31 cellular contexts compared by ENCODE assay signal in genomic region chr9:91724609-91725505, GRCh38.
"Had no signal": no experiment of that assay in that cellular context is flagged by ENCODE, and none has a peak within 500 bp of the region (broad histone marks: within the 10 kb centered on the region; RNA-seq: fewer than 3 reads in every experiment).

No MANE protein-coding gene starts in this region.

- H3K4me1 ChIP-seq: ascending aorta, breast epithelium, colonic mucosa, gastrocnemius medialis had no signal

- DNase-seq: activated CD4-positive, alpha-beta memory T cell treated with anti-CD3 and anti-CD28 coated beads, Interleukin-2, amount 10 ng/mL, durations not matched to agents 7 days and 5 days; activated CD4-positive, alpha-beta T cell treated with anti-CD3 and anti-CD28 coated beads for 1 hour; activated CD4-positive, alpha-beta T cell treated with anti-CD3 and anti-CD28 coated beads for 4 hours; activated CD4-positive, alpha-beta T cell treated with anti-CD3 and anti-CD28 coated beads, Interleukin-2, amount 10 ng/mL, durations not matched to agents 7 days and 5 days; activated CD4-positive, alpha-beta T cell treated with anti-CD3 and anti-CD28 coated beads, Interleukin-2, amount 50 U/mL, for 4 hours; activated CD8-positive, alpha-beta memory T cell treated with anti-CD3 and anti-CD28 coated beads, Interleukin-2, amount 50 U/mL, for 48 hours; activated gamma-delta T cell; activated naive CD4-positive, alpha-beta T cell; activated naive CD4-positive, alpha-beta T cell treated with anti-CD3 and anti-CD28 coated beads, Interleukin-2, amount 10 ng/mL, durations not matched to agents 7 days and 5 days; activated naive CD8-positive, alpha-beta T cell treated with anti-CD3 and anti-CD28 coated beads, Interleukin-2, amount 10 ng/mL, durations not matched to agents 7 days and 5 days; activated T-cell treated with anti-CD3 and anti-CD28 coated beads for 4 hours; activated T-cell treated with anti-CD3 and anti-CD28 coated beads, Interleukin-2, amount 50 U/mL, for 24 hours; activated T-cell treated with anti-CD3 and anti-CD28 coated beads, Interleukin-2, amount 50 U/mL, for 72 hours; central memory CD4-positive, alpha-beta T cell; cerebellar nuclear complex; colonic mucosa; dorsolateral prefrontal cortex; effector memory CD4-positive, alpha-beta T cell; endodermal cell; foreskin keratinocyte; gastrocnemius medialis; glutamatergic neuron; T-helper 2 cell had no signal

- H3K9me3 Mint-ChIP-seq: activated CD4-positive, alpha-beta memory T cell treated with anti-CD3 and anti-CD28 coated beads, Interleukin-2, amount 10 ng/mL, durations not matched to agents 7 days and 5 days; activated CD4-positive, alpha-beta T cell treated with anti-CD3 and anti-CD28 coated beads, Interleukin-2, amount 10 ng/mL, durations not matched to agents 7 days and 5 days; activated naive CD4-positive, alpha-beta T cell treated with anti-CD3 and anti-CD28 coated beads, Interleukin-2, amount 10 ng/mL, durations not matched to agents 7 days and 5 days; activated naive CD4-positive, alpha-beta T cell treated with anti-CD3 and anti-CD28 coated beads, Interleukin-2, amount 50 U/mL, for 72 hours; activated naive CD8-positive, alpha-beta T cell treated with anti-CD3 and anti-CD28 coated beads, Interleukin-2, amount 10 ng/mL, durations not matched to agents 7 days and 5 days; activated T-cell treated with anti-CD3 and anti-CD28 coated beads, Interleukin-2, amount 50 U/mL, for 24 hours; activated T-cell treated with anti-CD3 and anti-CD28 coated beads, Interleukin-2, amount 50 U/mL, for 72 hours; brain; endodermal cell; WTC11 had no signal

- H3K36me3 Mint-ChIP-seq: activated naive CD4-positive, alpha-beta T cell treated with anti-CD3 and anti-CD28 coated beads, Interleukin-2, amount 10 ng/mL, durations not matched to agents 7 days and 5 days; activated naive CD4-positive, alpha-beta T cell treated with anti-CD3 and anti-CD28 coated beads, Interleukin-2, amount 50 U/mL, for 72 hours; activated naive CD8-positive, alpha-beta T cell treated with anti-CD3 and anti-CD28 coated beads, Interleukin-2, amount 10 ng/mL, durations not matched to agents 7 days and 5 days; brain had no signal

- H3K4me3 Mint-ChIP-seq: activated CD4-positive, alpha-beta memory T cell treated with anti-CD3 and anti-CD28 coated beads, Interleukin-2, amount 10 ng/mL, durations not matched to agents 7 days and 5 days; activated CD4-positive, alpha-beta T cell treated with anti-CD3 and anti-CD28 coated beads, Interleukin-2, amount 10 ng/mL, durations not matched to agents 7 days and 5 days; activated naive CD4-positive, alpha-beta T cell treated with anti-CD3 and anti-CD28 coated beads, Interleukin-2, amount 10 ng/mL, durations not matched to agents 7 days and 5 days; activated naive CD8-positive, alpha-beta T cell treated with anti-CD3 and anti-CD28 coated beads, Interleukin-2, amount 10 ng/mL, durations not matched to agents 7 days and 5 days; activated T-cell treated with anti-CD3 and anti-CD28 coated beads, Interleukin-2, amount 50 U/mL, for 24 hours; activated T-cell treated with anti-CD3 and anti-CD28 coated beads, Interleukin-2, amount 50 U/mL, for 72 hours; brain; endodermal cell; WTC11 had no signal

- H3K27me3 ChIP-seq: ascending aorta, breast epithelium, cardiac muscle cell, colonic mucosa, dorsolateral prefrontal cortex, esophagus muscularis mucosa, foreskin keratinocyte, gastrocnemius medialis had no signal

- ATAC-seq: activated naive CD4-positive, alpha-beta T cell treated with anti-CD3 and anti-CD28 coated beads, Interleukin-2, amount 50 U/mL, for 72 hours; activated T-cell treated with anti-CD3 and anti-CD28 coated beads, Interleukin-2, amount 50 U/mL, for 72 hours; foreskin keratinocyte; gastrocnemius medialis; WTC11 had no signal

- H3K36me3 ChIP-seq: ascending aorta, breast epithelium, colonic mucosa, gastrocnemius medialis had no signal

- H3K27ac ChIP-seq: ascending aorta, breast epithelium, cardiac muscle cell, colonic mucosa, dorsolateral prefrontal cortex, esophagus muscularis mucosa, foreskin keratinocyte, gastrocnemius medialis, VCaP had no signal

- H3K4me1 Mint-ChIP-seq: activated naive CD4-positive, alpha-beta T cell treated with anti-CD3 and anti-CD28 coated beads, Interleukin-2, amount 10 ng/mL, durations not matched to agents 7 days and 5 days; activated naive CD8-positive, alpha-beta T cell treated with anti-CD3 and anti-CD28 coated beads, Interleukin-2, amount 10 ng/mL, durations not matched to agents 7 days and 5 days had no signal

- H3K27ac Mint-ChIP-seq: activated CD4-positive, alpha-beta memory T cell treated with anti-CD3 and anti-CD28 coated beads, Interleukin-2, amount 10 ng/mL, durations not matched to agents 7 days and 5 days; activated CD4-positive, alpha-beta T cell treated with anti-CD3 and anti-CD28 coated beads, Interleukin-2, amount 10 ng/mL, durations not matched to agents 7 days and 5 days; activated naive CD4-positive, alpha-beta T cell treated with anti-CD3 and anti-CD28 coated beads, Interleukin-2, amount 10 ng/mL, durations not matched to agents 7 days and 5 days; activated naive CD8-positive, alpha-beta T cell treated with anti-CD3 and anti-CD28 coated beads, Interleukin-2, amount 10 ng/mL, durations not matched to agents 7 days and 5 days; activated T-cell treated with anti-CD3 and anti-CD28 coated beads, Interleukin-2, amount 50 U/mL, for 24 hours; activated T-cell treated with anti-CD3 and anti-CD28 coated beads, Interleukin-2, amount 50 U/mL, for 72 hours; brain; endodermal cell; WTC11 had no signal

- H3K4me3 ChIP-seq: ascending aorta, breast epithelium, cardiac muscle cell, colonic mucosa, dorsolateral prefrontal cortex, esophagus muscularis mucosa, gastrocnemius medialis had no signal

- H3K9me3 ChIP-seq: ascending aorta, breast epithelium, colonic mucosa, esophagus muscularis mucosa, gastrocnemius medialis had no signal
